In genomic region chr10:123555616-123556015, GRCh38 we compare ENCODE assay signal across 25 cellular contexts.
DNase-seq lines count a peak whose midpoint lies in the region; ATAC-seq and TF ChIP-seq lines count a peak whose summit lies in the region.
"Had no signal": no experiment of that assay in that cellular context is flagged by ENCODE, and none has a peak within 500 bp of the region (broad histone marks: within the 10 kb centered on the region; RNA-seq: fewer than 3 reads in every experiment).

No MANE protein-coding gene starts in this region.

- H3K9me3 Mint-ChIP-seq in endodermal cell (no peaks in the 10 kb centered on the region), type B pancreatic cell (no peaks in the 10 kb centered on the region)
- H3K9me3 Mint-ChIP-seq: CD8-positive, alpha-beta T cell had no signal

- peak; percentile 9 for DNase-seq in GM13976 (ENCODE audit: low spot score)
- DNase-seq in endodermal cell = peak; percentile 13
- DNase-seq in type B pancreatic cell (ENCODE audit: extremely low spot score, unreplicated experiment) = peak; percentile 39
- no peak for DNase-seq in DMS53 treated with DMSO at 0.1 percent for 48 hours (lab: John Stamatoyannopoulos, UW; ENCODE audit: unreplicated experiment)
- DNase-seq: AML-193, Caco-2, DMS79, GF-D8, NCI-H1048, NCI-H1417, NCI-H1694, NCI-H2081, NCI-H2171, NCI-H226, NCI-H510A, NCI-H69, SHP77 had no signal

- H3K9me3 ChIP-seq in BLaER1 treated with 17β-estradiol and CSF1 and Interleukin-3, amounts not matched to agents 10 nM and 100 nM (replicated peaks in 1 of 11) = peaks cover 3 to 26% (median 13%) of the 10 kb centered on the region in 11 experiments; a peak in 19 of 22 replicates
- no peaks in the 10 kb centered on the region for H3K9me3 ChIP-seq in endodermal cell (ENCODE audit: control insufficient read depth, low read length)
- H3K9me3 ChIP-seq: A549, Caco-2 had no signal

- in situ Hi-C loops in GM13976 (cut with MboI; ENCODE audit: low sequenced_read_pairs, unreplicated experiment) = loop anchor here (10.0 kb wide), 1 partner anchor 511 kb away; no protein-coding TSS in a partner anchor

- peak overlapping the region in 2 of 11 experiments; percentile 47 to 48; a peak in 3 of 22 replicates for H3K9ac ChIP-seq in BLaER1 treated with 17β-estradiol and CSF1 and Interleukin-3, amounts not matched to agents 10 nM and 100 nM
- H3K9ac ChIP-seq in endodermal cell (ENCODE audit: extremely low read depth, low read length, poor library complexity, severe bottlenecking) = no peak overlapping the region

- H3K4me2 ChIP-seq in BLaER1 treated with 17β-estradiol and CSF1 and Interleukin-3, amounts not matched to agents 10 nM and 100 nM = peak overlapping the region in 10 of 11 experiments; percentile 25 to 94 (median 83); a peak in 18 of 22 replicates
- H3K4me2 ChIP-seq: A549 had no signal

- 0 out of 20 replicates have a peak overlapping the region, but pooled peaks of 1 of the 10 experiments have one; percentile 12 for H3K4me3 ChIP-seq in BLaER1 treated with 17β-estradiol and CSF1 and Interleukin-3, amounts not matched to agents 10 nM and 100 nM
- no peak overlapping the region for H3K4me3 ChIP-seq in endodermal cell (ENCODE audit: low read length)
- H3K4me3 ChIP-seq: A549 had no signal

- H3K27ac Mint-ChIP-seq in endodermal cell (no peak overlapping the region), type B pancreatic cell (no peak overlapping the region)
- H3K27ac Mint-ChIP-seq: CD8-positive, alpha-beta T cell had no signal

- peaks cover 13 to 100% (median 90%) of the 10 kb centered on the region in 10 experiments for H3K4me1 ChIP-seq in BLaER1 treated with 17β-estradiol and CSF1 and Interleukin-3, amounts not matched to agents 10 nM and 100 nM
- H3K4me1 ChIP-seq in endodermal cell (ENCODE audit: control insufficient read depth, insufficient read depth, low read length) = no peaks in the 10 kb centered on the region
- H3K4me1 ChIP-seq: A549, Caco-2 had no signal

- no peaks in the 10 kb centered on the region for H3K27me3 Mint-ChIP-seq in endodermal cell (ENCODE audit: insufficient read depth)
- H3K27me3 Mint-ChIP-seq in type B pancreatic cell = peaks cover 65% of the 10 kb centered on the region

- H3K27ac ChIP-seq in BLaER1 treated with 17β-estradiol and CSF1 and Interleukin-3, amounts not matched to agents 10 nM and 100 nM = peak overlapping the region in 4 of 11 experiments; percentile 4 to 59 (median 34); a peak in 4 of 22 replicates
- no peak overlapping the region for H3K27ac ChIP-seq in endodermal cell (ENCODE audit: low read depth, low read length)
- H3K27ac ChIP-seq: A549, C4-2B, RWPE1 had no signal

- H3K36me3 Mint-ChIP-seq in endodermal cell (ENCODE audit: low read depth) = no peaks in the 10 kb centered on the region
- no peaks in the 10 kb centered on the region for H3K36me3 Mint-ChIP-seq in type B pancreatic cell
- H3K36me3 Mint-ChIP-seq: CD8-positive, alpha-beta T cell had no signal

- H4K20me1 ChIP-seq in BLaER1 treated with 17β-estradiol and CSF1 and Interleukin-3, amounts not matched to agents 10 nM and 100 nM = 0 out of 22 replicates have a peak, but pooled peaks cover 0 to 5% (median 0%) of the 10 kb centered on the region in 11 experiments

- peaks cover 0 to 3% (median 0%) of the 10 kb centered on the region in 11 experiments; a peak in 1 of 22 replicates for H3K36me3 ChIP-seq in BLaER1 treated with 17β-estradiol and CSF1 and Interleukin-3, amounts not matched to agents 10 nM and 100 nM
- H3K36me3 ChIP-seq in endodermal cell (ENCODE audit: control insufficient read depth, insufficient read depth, low read length) = no peaks in the 10 kb centered on the region

- ATAC-seq in GM18867 (IDR thresholded peaks at IDR 0.05; ENCODE audit: unreplicated experiment) (no peak), GM21576 (IDR thresholded peaks at IDR 0.05; ENCODE audit: unreplicated experiment) (no peak)
- ATAC-seq: A549; CD8-positive, alpha-beta T cell; Panc1 had no signal

- H3K4me3 Mint-ChIP-seq in endodermal cell = no peak overlapping the region
- H3K4me3 Mint-ChIP-seq in type B pancreatic cell = no peak overlapping the region
- H3K4me3 Mint-ChIP-seq: CD8-positive, alpha-beta T cell had no signal

- H3K4me1 Mint-ChIP-seq in endodermal cell (no peaks in the 10 kb centered on the region), type B pancreatic cell (ENCODE audit: unreplicated experiment) (no peaks in the 10 kb centered on the region)

- TF ChIP-seq CTCF in GM13976 (IDR thresholded peaks at IDR 0.05; ENCODE audit: borderline replicate concordance, control extremely low read depth, extremely low read depth, insufficient read depth, missing control alignments) = peak; percentile 6
- TF ChIP-seq CTCF in endodermal cell (conservative IDR thresholded peaks at IDR 0.05) = no peak
- no peak for TF ChIP-seq CTCF in type B pancreatic cell (conservative IDR thresholded peaks at IDR 0.05)

- 93 to 100% methylated on average over 1 to 3 of the region's 4 CpGs for WGBS in endodermal cell (ENCODE audit: insufficient coverage in 1 of 2, insufficient read length in 1 of 2), 2 experiments

- H3K27me3 ChIP-seq in BLaER1 treated with 17β-estradiol and CSF1 and Interleukin-3, amounts not matched to agents 10 nM and 100 nM = peaks cover 0 to 22% (median 0%) of the 10 kb centered on the region in 11 experiments; a peak in 4 of 22 replicates
- H3K27me3 ChIP-seq in endodermal cell (ENCODE audit: control insufficient read depth, insufficient read depth, low read length, poor library complexity, severe bottlenecking) = no peaks in the 10 kb centered on the region
